In the genomic region with DNA sequence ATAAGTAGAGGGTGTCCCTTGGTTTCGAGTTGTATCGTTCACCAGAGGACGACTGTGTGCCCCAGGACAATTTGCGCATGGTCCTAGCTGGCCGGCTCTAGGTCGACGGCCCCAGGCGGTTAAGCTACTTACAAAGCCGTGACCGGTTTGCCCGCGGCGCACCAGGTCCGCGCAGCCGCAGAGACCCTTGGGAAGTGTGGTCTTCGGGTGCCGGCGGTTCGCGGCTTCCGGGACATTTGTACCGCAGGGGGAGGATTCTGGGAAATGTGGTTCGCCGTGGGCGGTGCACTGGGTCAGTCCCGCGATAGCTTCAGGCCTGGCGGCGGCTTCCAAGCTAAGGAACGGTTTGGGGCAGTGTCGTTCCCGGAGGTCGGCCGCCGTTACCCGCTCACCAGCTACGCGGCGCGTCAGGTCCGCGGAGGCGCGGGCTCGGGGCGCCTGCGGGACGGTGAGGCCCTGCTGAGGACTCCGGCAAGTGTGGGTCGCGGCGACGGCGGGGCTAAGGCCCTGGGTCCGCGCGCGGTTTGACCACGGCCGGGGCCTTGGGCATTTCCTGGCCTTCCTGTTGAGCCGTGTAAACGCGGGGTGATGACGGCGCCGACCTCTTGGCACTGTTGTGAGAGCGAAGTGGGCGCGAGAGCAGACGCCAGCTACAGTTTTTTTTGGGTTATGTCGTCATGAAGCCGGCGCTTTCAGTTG, we compare ENCODE assay signal across 8 cellular contexts.
DNase-seq lines count a peak whose midpoint lies in the region; ATAC-seq and FAIRE-seq lines count a peak whose summit lies in the region.

ZNF302 (plus strand) TSS at position 293 of the 699 bp plus-strand sequence. CDS start 1,127 bp downstream, outside the sequence.

- FAIRE-seq in islet of Langerhans (lab: Jason Lieb, UNC) = peak; percentile 66

- ATAC-seq in GM18909 (IDR thresholded peaks at IDR 0.05; ENCODE audit: poor library complexity, unreplicated experiment) = peak; percentile 89
- ATAC-seq in HG03175 (IDR thresholded peaks at IDR 0.05; ENCODE audit: unreplicated experiment) = peak; percentile 90
- ATAC-seq in activated CD4-positive, CD25-positive, alpha-beta regulatory T cell treated with anti-CD3 and anti-CD28 coated beads, Interleukin-2, amount 50 U/mL, for 24 hours = peak; percentile 91

- peak; percentile 97 for DNase-seq in AG08395 (ENCODE audit: low spot score)
- peak; percentile 99 for DNase-seq in NCI-H345 (lab: John Stamatoyannopoulos, UW)
- peak; percentile 96 for DNase-seq in cerebellar cortex (ENCODE audit: low spot score)
- DNase-seq in stimulated activated CD4-positive, alpha-beta T cell treated with anti-CD3 and anti-CD28 coated beads, Interleukin-15, amount 100 ng/mL, for 1 hour (ENCODE audit: low read depth in 1 of 2, low spot score in 1 of 2) = peak; percentile 84 to 89

Comparison
In these comparisons a context has a peak if more than half of its experiments do, and no peak if none do; other contexts are left out.
1. Peak in every context shown above with its lines: DNase-seq and ATAC-seq.